Comparison of ENCODE assay signal across 23 cellular contexts in the genomic region with DNA sequence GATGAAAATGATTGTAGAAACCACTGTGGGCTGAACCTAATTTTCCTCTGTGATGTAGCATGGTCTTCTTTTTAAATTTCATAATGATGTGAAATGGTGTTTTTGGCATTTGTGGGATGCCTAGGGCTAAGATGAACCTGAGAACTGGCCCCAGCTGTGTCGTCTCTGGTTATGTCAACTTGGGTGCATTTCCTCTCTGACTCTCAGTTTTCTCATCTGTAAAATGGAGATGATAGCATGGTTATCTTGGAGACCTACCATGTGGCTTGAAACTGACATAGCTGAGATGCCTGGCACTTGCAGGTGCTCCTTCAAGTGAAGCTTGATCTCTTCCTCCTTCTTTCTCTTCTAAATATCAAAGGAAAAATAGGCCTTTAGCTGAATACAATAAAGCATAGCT.
DNase-seq lines count a peak whose midpoint lies in the region; ATAC-seq, FAIRE-seq and TF ChIP-seq lines count a peak whose summit lies in the region.
"Had no signal": no experiment of that assay in that cellular context is flagged by ENCODE, and none has a peak within 500 bp of the region (broad histone marks: within the 10 kb centered on the region; RNA-seq: fewer than 3 reads in every experiment).

No MANE protein-coding gene starts in this region.

- CTCF ChIA-PET in GM12878 (lab: Yijun Ruan, JAX), result no interaction called here

- no peak for TF ChIP-seq CTCF in GM12864 (IDR thresholded peaks at IDR 0.05; ENCODE audit: low read depth, low read length, missing control alignments)
- no peak for TF ChIP-seq CTCF in GM13977 (IDR thresholded peaks at IDR 0.05; ENCODE audit: extremely low read depth, insufficient read depth, missing control alignments)
- no peak for TF ChIP-seq CTCF in GM12878 (IDR thresholded peaks at IDR 0.05 in 2 of 3, conservative IDR thresholded peaks at IDR 0.05 in 1 of 3; ENCODE audit: control insufficient read depth in 2 of 3, extremely low read depth in 1 of 3, insufficient read depth in 1 of 3, low read depth in 3 of 3, low read length in 3 of 3)

- H3K36me3 ChIP-seq in GM12878 (ENCODE audit: control insufficient read depth in 2 of 2, insufficient read depth in 2 of 2, low read length in 1 of 2), result no peaks in the 10 kb centered on the region

- 0% methylated on average over 1 of the region's 1 CpG for WGBS in GM12878 (ENCODE audit: insufficient coverage, insufficient replicate concordance, low lambda C conversion rate, missing lambda C conversion rate)

- no peaks in the 10 kb centered on the region for H4K20me1 ChIP-seq in GM12878 (ENCODE audit: control insufficient read depth, insufficient read depth)

- H3K4me2 ChIP-seq in GM12878 (ENCODE audit: control insufficient read depth, insufficient read depth), result no peak overlapping the region; the same call in 1 of the 2 replicates
- H3K4me2 ChIP-seq: PC-9 had no signal

- in situ Hi-C loops in GM13977 (cut with MboI; ENCODE audit: low pct_unique_long_range_greater_than_20kb, low sequenced_read_pairs, unreplicated experiment) (no loop called here), GM12878 (cut with MboI) (no loop called here)

- no peak overlapping the region for H2AFZ ChIP-seq in GM12878 (ENCODE audit: control insufficient read depth, low read depth, low read length)
- H2AFZ ChIP-seq: PC-9 had no signal

- no peaks in the 10 kb centered on the region for H3K79me2 ChIP-seq in GM12878 (ENCODE audit: control insufficient read depth, insufficient read depth, low read length)

- POLR2A ChIA-PET in GM12878 (lab: Charles Lee), result no interaction called here

- TF ChIP-seq POLR2A in GM12878 (IDR thresholded peaks at IDR 0.05; ENCODE audit: low read depth, low read length), result no peak

- intact Hi-C loops in GM12878 (cut with micrococcal nuclease; ENCODE audit: unreplicated experiment), result no loop called here

- RAD21 ChIA-PET in GM12878 (lab: Charles Lee; ENCODE audit: unreplicated experiment), result no interaction called here

- ATAC-seq in GM21717 (IDR thresholded peaks at IDR 0.05; ENCODE audit: unreplicated experiment) (peak; percentile 71), GM12878 (peak; percentile 79)
- ATAC-seq: HCT116 had no signal

- no peaks in the 10 kb centered on the region for H3K27me3 ChIP-seq in GM12878 (replicated peaks in 1 of 2; ENCODE audit: control insufficient read depth in 2 of 2, insufficient read depth in 2 of 2, low read length in 1 of 2)

- no peaks in the 10 kb centered on the region for H3K9me3 ChIP-seq in GM12878 (replicated peaks; ENCODE audit: control insufficient read depth, insufficient read depth, low read length)

- no peak for TF ChIP-seq EP300 in GM12878 (IDR thresholded peaks at IDR 0.05; ENCODE audit: borderline replicate concordance in 1 of 2, control insufficient read depth in 1 of 2, low read depth in 2 of 2, low read length in 2 of 2)

- peak; percentile 62 for DNase-seq in GM12864 (ENCODE audit: low read depth)
- peak; percentile 42 for DNase-seq in GM13977 (ENCODE audit: low spot score)
- DNase-seq in GM12878 (ENCODE audit: low read depth, low spot score), result peak; percentile 48
- no peak for DNase-seq in effector CD8-positive, alpha-beta T cell (lab: John Stamatoyannopoulos, UW)
- DNase-seq in AML-193 (lab: John Stamatoyannopoulos, UW), result no peak
- no peak for DNase-seq in GM19238 (ENCODE audit: insufficient read length, low spot score)
- DNase-seq: C1 segment of cervical spinal cord; CD8-positive, alpha-beta memory T cell; DMS79; GOT3; IMR-90; Karpas-422; NCI-H1048; NCI-H1436; NCI-H1930; NCI-H226; NCI-H524 treated with DMSO at 0.1 percent for 48 hours; PC-9 had no signal

- peak overlapping the region; percentile 40; the same call in 1 of the 2 replicates for H3K27ac ChIP-seq in GM12878 (ENCODE audit: control insufficient read depth, insufficient read depth)
- H3K27ac ChIP-seq: PC-9, RWPE1 had no signal

- SMC1A ChIA-PET in GM12878 (lab: Charles Lee; ENCODE audit: uncharacterized antibody, unreplicated experiment), result no interaction called here

- peaks cover 28% of the 10 kb centered on the region for H3K4me1 ChIP-seq in GM12878 (ENCODE audit: control insufficient read depth, insufficient read depth, low read length)

- H3K4me3 ChIP-seq in GM12864 (ENCODE audit: low read depth, low read length), result no peak overlapping the region
- H3K4me3 ChIP-seq in GM12878, result no peak overlapping the region
- H3K4me3 ChIP-seq: PC-9 had no signal

- no peak for TF ChIP-seq RAD21 in GM12878 (IDR thresholded peaks at IDR 0.05; ENCODE audit: insufficient read depth, low read depth, low read length)

- BruUV-seq in GM12878 (replicated peaks; lab: Mats Ljungman, UMichigan), result no TSS peak

- no peak for FAIRE-seq in GM12878 (lab: Jason Lieb, UNC)
- FAIRE-seq: D721Med, HTR-8/SVneo had no signal

- no peak overlapping the region for H3K9ac ChIP-seq in GM12878 (ENCODE audit: control insufficient read depth, insufficient read depth, low read length)

TF ChIP-seq in GM12878, 131 proteins besides CTCF, POLR2A, EP300 and RAD21 (continues in another document):
- TF ChIP-seq ZBTB40 (IDR thresholded peaks at IDR 0.05; ENCODE audit: borderline replicate concordance) (no peak), HDAC6 (IDR thresholded peaks at IDR 0.05; ENCODE audit: unreplicated experiment) (no peak), TARDBP (IDR thresholded peaks at IDR 0.05; ENCODE audit: borderline replicate concordance) (no peak)
- TF ChIP-seq, protein P1, sequence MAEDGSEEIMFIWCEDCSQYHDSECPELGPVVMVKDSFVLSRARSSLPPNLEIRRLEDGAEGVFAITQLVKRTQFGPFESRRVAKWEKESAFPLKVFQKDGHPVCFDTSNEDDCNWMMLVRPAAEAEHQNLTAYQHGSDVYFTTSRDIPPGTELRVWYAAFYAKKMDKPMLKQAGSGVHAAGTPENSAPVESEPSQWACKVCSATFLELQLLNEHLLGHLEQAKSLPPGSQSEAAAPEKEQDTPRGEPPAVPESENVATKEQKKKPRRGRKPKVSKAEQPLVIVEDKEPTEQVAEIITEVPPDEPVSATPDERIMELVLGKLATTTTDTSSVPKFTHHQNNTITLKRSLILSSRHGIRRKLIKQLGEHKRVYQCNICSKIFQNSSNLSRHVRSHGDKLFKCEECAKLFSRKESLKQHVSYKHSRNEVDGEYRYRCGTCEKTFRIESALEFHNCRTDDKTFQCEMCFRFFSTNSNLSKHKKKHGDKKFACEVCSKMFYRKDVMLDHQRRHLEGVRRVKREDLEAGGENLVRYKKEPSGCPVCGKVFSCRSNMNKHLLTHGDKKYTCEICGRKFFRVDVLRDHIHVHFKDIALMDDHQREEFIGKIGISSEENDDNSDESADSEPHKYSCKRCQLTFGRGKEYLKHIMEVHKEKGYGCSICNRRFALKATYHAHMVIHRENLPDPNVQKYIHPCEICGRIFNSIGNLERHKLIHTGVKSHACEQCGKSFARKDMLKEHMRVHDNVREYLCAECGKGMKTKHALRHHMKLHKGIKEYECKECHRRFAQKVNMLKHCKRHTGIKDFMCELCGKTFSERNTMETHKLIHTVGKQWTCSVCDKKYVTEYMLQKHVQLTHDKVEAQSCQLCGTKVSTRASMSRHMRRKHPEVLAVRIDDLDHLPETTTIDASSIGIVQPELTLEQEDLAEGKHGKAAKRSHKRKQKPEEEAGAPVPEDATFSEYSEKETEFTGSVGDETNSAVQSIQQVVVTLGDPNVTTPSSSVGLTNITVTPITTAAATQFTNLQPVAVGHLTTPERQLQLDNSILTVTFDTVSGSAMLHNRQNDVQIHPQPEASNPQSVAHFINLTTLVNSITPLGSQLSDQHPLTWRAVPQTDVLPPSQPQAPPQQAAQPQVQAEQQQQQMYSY (CRISPR knock-in tag; IDR thresholded peaks at IDR 0.05), result no peak
- TF ChIP-seq, protein P2, sequence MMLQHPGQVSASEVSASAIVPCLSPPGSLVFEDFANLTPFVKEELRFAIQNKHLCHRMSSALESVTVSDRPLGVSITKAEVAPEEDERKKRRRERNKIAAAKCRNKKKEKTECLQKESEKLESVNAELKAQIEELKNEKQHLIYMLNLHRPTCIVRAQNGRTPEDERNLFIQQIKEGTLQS (IDR thresholded peaks at IDR 0.05; ENCODE audit: borderline replicate concordance, extremely low read depth, low read depth, low read length), result no peak

Comparison
In these comparisons a context has a peak if more than half of its experiments do, and no peak if none do; other contexts are left out.
1. DNase-seq: peak in GM12864 (single experiment), GM13977 (single experiment) and GM12878 (single experiment); none in effector CD8-positive, alpha-beta T cell (single experiment), AML-193 (0 of 2) and GM19238 (single experiment).